8 cellular contexts compared by ENCODE assay signal in genomic region chr17:73192219-73192893, GRCh38. TPM values are rescaled to one million over a fixed set of nuclear protein-coding genes. Genes with fewer than 3 reads are reported as not detected.
DNase-seq lines count a peak whose midpoint lies in the region; ATAC-seq and TF ChIP-seq lines count a peak whose summit lies in the region.

No MANE protein-coding gene starts in this region.

- peak overlapping the region; percentile 96 for H3K4me2 ChIP-seq in DOHH2 (ENCODE audit: low read length)

- H3K4me1 Mint-ChIP-seq in IgD-negative memory B cell = peaks cover 11 to 16% (median 13%) of the 10 kb centered on the region in 3 donors

- H3K4me1 ChIP-seq in DOHH2 (ENCODE audit: control insufficient read depth, low read length) (peaks cover 17% of the 10 kb centered on the region), gastroesophageal sphincter (peaks cover 0 to 39% (median 5%) of the 10 kb centered on the region in 3 donors), neuron (ENCODE audit: insufficient read depth, low read length) (peaks cover 6% of the 10 kb centered on the region), thymus (ENCODE audit: control insufficient read depth, insufficient read depth, low read length) (peaks cover 10% of the 10 kb centered on the region)

- peak; percentile 81 for DNase-seq in RKO (ENCODE audit: low spot score)
- peak; percentile 71 for DNase-seq in activated naive CD4-positive, alpha-beta T cell treated with Interleukin-2 at 50 U/mL for 16 hours

- TF ChIP-seq POLR2A in gastroesophageal sphincter (IDR thresholded peaks at IDR 0.05) = peak in 1 of 2 donors; percentile 7

- TF ChIP-seq CTCF in DOHH2 (IDR thresholded peaks at IDR 0.05; ENCODE audit: low read depth, low read length, poor library complexity, severe bottlenecking) (no peak), gastroesophageal sphincter (IDR thresholded peaks at IDR 0.05) (peak in 3 of 4 experiments; percentile 7 to 29 (median 13))

- H3K27ac ChIP-seq in DOHH2 (ENCODE audit: low read depth, low read length) = peak overlapping the region; percentile 69
- peak overlapping the region; percentile 45 to 91 (median 88) for H3K27ac ChIP-seq in gastroesophageal sphincter
- H3K27ac ChIP-seq in thymus (ENCODE audit: low read depth) = peak overlapping the region; percentile 96

- H3K9me2 ChIP-seq in DOHH2 (replicated peaks; ENCODE audit: control insufficient read depth, low read length) = no peaks in the 10 kb centered on the region

- H3K36me3 Mint-ChIP-seq in IgD-negative memory B cell = peaks cover under 1% of the 10 kb centered on the region

- H3K4me3 Mint-ChIP-seq in IgD-negative memory B cell = peak overlapping the region; percentile 88 to 98 (median 91)

- H3K27ac Mint-ChIP-seq in IgD-negative memory B cell = peak overlapping the region; percentile 23 to 71 (median 39)

- no peaks in the 10 kb centered on the region for H3F3A ChIP-seq in DOHH2 (ENCODE audit: control insufficient read depth, insufficient read depth)

- ATAC-seq in GM21619 (IDR thresholded peaks at IDR 0.05; ENCODE audit: unreplicated experiment) (peak; percentile 50), gastroesophageal sphincter (peak; percentile 77)

- no peaks in the 10 kb centered on the region for H3K27me3 Mint-ChIP-seq in IgD-negative memory B cell

- no peaks in the 10 kb centered on the region for H4K20me1 ChIP-seq in DOHH2 (ENCODE audit: control insufficient read depth, insufficient read depth, low read depth, low read length)

- H3K27me3 ChIP-seq in DOHH2 (ENCODE audit: control insufficient read depth, low read length) = no peaks in the 10 kb centered on the region
- no peaks in the 10 kb centered on the region for H3K27me3 ChIP-seq in gastroesophageal sphincter
- H3K27me3 ChIP-seq in neuron (ENCODE audit: insufficient read depth, low read length) = no peaks in the 10 kb centered on the region
- no peaks in the 10 kb centered on the region for H3K27me3 ChIP-seq in thymus (ENCODE audit: control insufficient read depth, insufficient read depth)

- no peaks in the 10 kb centered on the region for H3K9me3 ChIP-seq in DOHH2 (ENCODE audit: control insufficient read depth, insufficient read depth, low read length)
- no peaks in the 10 kb centered on the region for H3K9me3 ChIP-seq in gastroesophageal sphincter
- H3K9me3 ChIP-seq in neuron (ENCODE audit: low read length) = no peaks in the 10 kb centered on the region
- H3K9me3 ChIP-seq in thymus (ENCODE audit: control insufficient read depth) = no peaks in the 10 kb centered on the region

- H3K4me3 ChIP-seq in DOHH2 (ENCODE audit: low read length) (peak overlapping the region; percentile 79), gastroesophageal sphincter (peak overlapping the region; percentile 96 to 98), neuron (ENCODE audit: low read length) (peak overlapping the region; percentile 99), thymus (ENCODE audit: low read length) (peak overlapping the region; percentile 72)

- peaks cover 31% of the 10 kb centered on the region for H3K36me3 ChIP-seq in DOHH2 (ENCODE audit: control insufficient read depth, low read length)
- peaks cover 0 to 12% of the 10 kb centered on the region in 2 donors for H3K36me3 ChIP-seq in gastroesophageal sphincter
- H3K36me3 ChIP-seq in neuron (ENCODE audit: insufficient read depth, low read length) = peaks cover 16% of the 10 kb centered on the region
- H3K36me3 ChIP-seq in thymus (ENCODE audit: control insufficient read depth, insufficient read depth) = peaks cover 9% of the 10 kb centered on the region

- 0% methylated on average over 5 to 15 of the region's 74 CpGs for WGBS in gastroesophageal sphincter (ENCODE audit: low coverage in 1 of 2), 2 donors
- WGBS in thymus = 1% methylated on average over 62 of the region's 74 CpGs

- no peaks in the 10 kb centered on the region for H3K9me3 Mint-ChIP-seq in IgD-negative memory B cell

- peaks cover 51% of the 10 kb centered on the region for H3K79me2 ChIP-seq in DOHH2 (ENCODE audit: control insufficient read depth, low read length)

- peak overlapping the region; percentile 56 for H2AFZ ChIP-seq in neuron (ENCODE audit: low read depth, low read length)

- no peak for TF ChIP-seq EP300 in gastroesophageal sphincter (IDR thresholded peaks at IDR 0.05)

RNA-seq across cellular contexts. Expression of gene COG1, which starts 0.5 kb away (rescaled TPM):
- polyA plus RNA-seq in IgD-negative memory B cell = 24.3 TPM
- 10 to 100 TPM; 16.2 to 33.0 (median 27.3) TPM for total RNA-seq in gastroesophageal sphincter
- polyA plus RNA-seq in thymus = 15.7 TPM

RNA-seq across cellular contexts. Expression of gene SSTR2, which starts 27.5 kb away (rescaled TPM):
- polyA plus RNA-seq in IgD-negative memory B cell = not detected
- total RNA-seq in gastroesophageal sphincter = 1 to 10 TPM in 3 of 4 donors, under 1 TPM in 1; 0.93 to 2.0 (median 1.0) TPM
- 0.71 TPM for polyA plus RNA-seq in thymus

Comparison
In these comparisons a context has a peak if more than half of its experiments do, and no peak if none do; other contexts are left out.
1. Peak in every context shown above with its lines: DNase-seq, ATAC-seq, H3K4me3 ChIP-seq and H3K27ac ChIP-seq.